Comparison of ENCODE assay signal across 8 cellular contexts in genomic region chr2:87512864-87513530, GRCh38.
DNase-seq lines count a peak whose midpoint lies in the region; ATAC-seq, FAIRE-seq and TF ChIP-seq lines count a peak whose summit lies in the region.
"Not testable (repeated sequence)": the region's sequence is repeated elsewhere in the genome, so short reads cannot be mapped to it uniquely, and the experiment has no call there.

No MANE protein-coding gene starts in this region.

- H3K4me3 ChIP-seq in body of pancreas; HepG2 (replicated peaks in 1 of 3; ENCODE audit: insufficient read depth in 1 of 3, low read depth in 2 of 3, low read length in 3 of 3); smooth muscle cell: not testable (repeated sequence)

- H3K9me3 ChIP-seq in body of pancreas; HepG2 (ENCODE audit: low read length); smooth muscle cell (replicated peaks; ENCODE audit: low read depth): not testable (repeated sequence)

- not testable (repeated sequence) for TF ChIP-seq EP300 in HepG2 (IDR thresholded peaks at IDR 0.05; ENCODE audit: low read depth in 2 of 2, low read length in 2 of 2); HepG2 (CRISPR knock-in tag; IDR thresholded peaks at IDR 0.05; ENCODE audit: borderline replicate concordance)

- ATAC-seq in body of pancreas (peak; percentile 47), HepG2 (peak; percentile 60)

- DNase-seq in ACHN (peak; percentile 39), RCC 7860 (ENCODE audit: low spot score) (peak; percentile 6), HepG2 (ENCODE audit: low spot score) (peak; percentile 2)
- DNase-seq in HFFc6; activated CD4-positive, alpha-beta memory T cell treated with anti-CD3 and anti-CD28 coated beads for 36 hours; activated naive CD4-positive, alpha-beta T cell treated with anti-CD3 and anti-CD28 coated beads, Interleukin-2, amount 10 ng/mL, durations not matched to agents 7 days and 5 days; body of pancreas; smooth muscle cell (lab: John Stamatoyannopoulos, UW; ENCODE audit: unreplicated experiment): not testable (repeated sequence)

- H4K20me1 ChIP-seq in HepG2 (ENCODE audit: insufficient read depth, low read length) = not testable (repeated sequence)
- H4K20me1 ChIP-seq in smooth muscle cell (ENCODE audit: low read depth) = peaks cover 15% of the 10 kb centered on the region

- not testable (repeated sequence) for TF ChIP-seq POLR2A in body of pancreas (IDR thresholded peaks at IDR 0.05); HepG2 (IDR thresholded peaks at IDR 0.05; ENCODE audit: insufficient read depth in 1 of 2, low read depth in 2 of 2, low read length in 2 of 2)

- not testable (repeated sequence) for H3K27ac Mint-ChIP-seq in HFFc6
- H3K27ac Mint-ChIP-seq in activated CD4-positive, alpha-beta memory T cell treated with anti-CD3 and anti-CD28 coated beads for 36 hours = peak overlapping the region; percentile 54
- H3K27ac Mint-ChIP-seq in activated naive CD4-positive, alpha-beta T cell treated with anti-CD3 and anti-CD28 coated beads, Interleukin-2, amount 10 ng/mL, durations not matched to agents 7 days and 5 days = peak overlapping the region; percentile 91

- not testable (repeated sequence) for H3K27me3 ChIP-seq in body of pancreas; HepG2 (ENCODE audit: control insufficient read depth in 1 of 2, insufficient read depth in 2 of 2, low read length in 2 of 2); smooth muscle cell (ENCODE audit: low read depth)

- BruUV-seq in HepG2 (replicated peaks; lab: Mats Ljungman, UMichigan) = TSS peak; percentile 55

- not testable (repeated sequence) for H3K27me3 Mint-ChIP-seq in HFFc6 (ENCODE audit: insufficient read depth); activated CD4-positive, alpha-beta memory T cell treated with anti-CD3 and anti-CD28 coated beads for 36 hours; activated naive CD4-positive, alpha-beta T cell treated with anti-CD3 and anti-CD28 coated beads, Interleukin-2, amount 10 ng/mL, durations not matched to agents 7 days and 5 days

- H3K36me3 Mint-ChIP-seq in HFFc6 (ENCODE audit: low read depth); activated CD4-positive, alpha-beta memory T cell treated with anti-CD3 and anti-CD28 coated beads for 36 hours; activated naive CD4-positive, alpha-beta T cell treated with anti-CD3 and anti-CD28 coated beads, Interleukin-2, amount 10 ng/mL, durations not matched to agents 7 days and 5 days: not testable (repeated sequence)

- H3K4me1 ChIP-seq in body of pancreas; HepG2 (ENCODE audit: insufficient read depth, low read length); smooth muscle cell (ENCODE audit: low read depth): not testable (repeated sequence)

- POLR2A ChIA-PET in activated CD4-positive, alpha-beta memory T cell treated with anti-CD3 and anti-CD28 coated beads for 36 hours (lab: Charles Lee); HepG2 (lab: Yijun Ruan, JAX): not testable (repeated sequence)

- H3K4me2 ChIP-seq in HepG2 (ENCODE audit: low read depth, low read length) = peak overlapping the region; percentile 39; the same call in 1 of the 2 replicates
- not testable (repeated sequence) for H3K4me2 ChIP-seq in smooth muscle cell

- not testable (repeated sequence) for H3K9me3 Mint-ChIP-seq in HFFc6; activated CD4-positive, alpha-beta memory T cell treated with anti-CD3 and anti-CD28 coated beads for 36 hours; activated naive CD4-positive, alpha-beta T cell treated with anti-CD3 and anti-CD28 coated beads, Interleukin-2, amount 10 ng/mL, durations not matched to agents 7 days and 5 days

- peaks cover 14% of the 10 kb centered on the region for H3K4me1 Mint-ChIP-seq in HFFc6 (ENCODE audit: low read depth)
- H3K4me1 Mint-ChIP-seq in activated CD4-positive, alpha-beta memory T cell treated with anti-CD3 and anti-CD28 coated beads for 36 hours (ENCODE audit: low read depth) = peaks cover 28% of the 10 kb centered on the region
- H3K4me1 Mint-ChIP-seq in activated naive CD4-positive, alpha-beta T cell treated with anti-CD3 and anti-CD28 coated beads, Interleukin-2, amount 10 ng/mL, durations not matched to agents 7 days and 5 days = peaks cover 28% of the 10 kb centered on the region

- CTCF ChIA-PET in activated CD4-positive, alpha-beta memory T cell treated with anti-CD3 and anti-CD28 coated beads for 36 hours (lab: Charles Lee); activated naive CD4-positive, alpha-beta T cell treated with anti-CD3 and anti-CD28 coated beads, Interleukin-2, amount 10 ng/mL, durations not matched to agents 7 days and 5 days (lab: Charles Lee); HepG2 (lab: Yijun Ruan, JAX; ENCODE audit: low intra/inter-chr PET ratio, low total read pairs): not testable (repeated sequence)

- H3K79me2 ChIP-seq in HepG2 (ENCODE audit: insufficient read depth, low read length) = not testable (repeated sequence)
- peaks cover 12% of the 10 kb centered on the region for H3K79me2 ChIP-seq in smooth muscle cell (ENCODE audit: low read depth)

- intact Hi-C loops in activated CD4-positive, alpha-beta memory T cell treated with anti-CD3 and anti-CD28 coated beads for 36 hours (cut with micrococcal nuclease); body of pancreas (cut with DNase I); HepG2 (cut with micrococcal nuclease; ENCODE audit: unreplicated experiment): not testable (repeated sequence)

- not testable (repeated sequence) for TF ChIP-seq RAD21 in HepG2 (CRISPR knock-in tag; IDR thresholded peaks at IDR 0.05)

- not testable (repeated sequence) for H3K27ac ChIP-seq in body of pancreas
- H3K27ac ChIP-seq in HepG2 (ENCODE audit: extremely low read length, insufficient read depth, low read length) = peak overlapping the region; percentile 38
- H3K27ac ChIP-seq in smooth muscle cell (ENCODE audit: low read depth) = peak overlapping the region; percentile 62

- peak; percentile 88 for FAIRE-seq in RCC 7860 (lab: Jason Lieb, UNC)
- FAIRE-seq in HepG2 (lab: Jason Lieb, UNC) = peak; percentile 46

- not testable (repeated sequence) for H3K9ac ChIP-seq in HepG2 (ENCODE audit: insufficient read depth, low read depth, low read length); smooth muscle cell (ENCODE audit: low read depth)

- H3K4me3 Mint-ChIP-seq in HFFc6 = peak overlapping the region; percentile 37; the same call in 1 of the 2 replicates
- not testable (repeated sequence) for H3K4me3 Mint-ChIP-seq in activated CD4-positive, alpha-beta memory T cell treated with anti-CD3 and anti-CD28 coated beads for 36 hours; activated naive CD4-positive, alpha-beta T cell treated with anti-CD3 and anti-CD28 coated beads, Interleukin-2, amount 10 ng/mL, durations not matched to agents 7 days and 5 days

- H3K36me3 ChIP-seq in body of pancreas (replicated peaks in 1 of 2; ENCODE audit: insufficient read depth in 1 of 2, low read depth in 2 of 2); HepG2 (replicated peaks in 1 of 2; ENCODE audit: control insufficient read depth in 1 of 2, insufficient read depth in 2 of 2, low read length in 2 of 2); smooth muscle cell (ENCODE audit: low read depth): not testable (repeated sequence)

- H3F3A ChIP-seq in smooth muscle cell (ENCODE audit: low read depth) = not testable (repeated sequence)

- in situ Hi-C loops in ACHN (cut with HindIII; ENCODE audit: low pct_ligation_motif_present, low pct_unique_long_range_greater_than_20kb, low sequenced_read_pairs); HepG2 (cut with HindIII; ENCODE audit: extremely low pct_ligation_motif_present, low pct_unique_long_range_greater_than_20kb): not testable (repeated sequence)

- 35 to 36% methylated on average over 3 to 4 of the region's 6 CpGs for WGBS in body of pancreas, 2 donors
- 5% methylated on average over 5 of the region's 6 CpGs for WGBS in HepG2 (ENCODE audit: low lambda C conversion rate)
- WGBS in smooth muscle cell (ENCODE audit: low lambda C conversion rate) = 46% methylated on average over 3 of the region's 6 CpGs

- not testable (repeated sequence) for TF ChIP-seq CTCF in HFFc6 (IDR thresholded peaks at IDR 0.05); body of pancreas (IDR thresholded peaks at IDR 0.05); HepG2 (CRISPR knock-in tag; IDR thresholded peaks at IDR 0.05); smooth muscle cell (IDR thresholded peaks at IDR 0.05; ENCODE audit: borderline replicate concordance, insufficient read depth, poor library complexity, severe bottlenecking)

- not testable (repeated sequence) for H2AFZ ChIP-seq in HepG2 (ENCODE audit: low read length); smooth muscle cell (ENCODE audit: low read depth)
